Comparison of ENCODE assay signal across 8 cellular contexts in the genomic region with DNA sequence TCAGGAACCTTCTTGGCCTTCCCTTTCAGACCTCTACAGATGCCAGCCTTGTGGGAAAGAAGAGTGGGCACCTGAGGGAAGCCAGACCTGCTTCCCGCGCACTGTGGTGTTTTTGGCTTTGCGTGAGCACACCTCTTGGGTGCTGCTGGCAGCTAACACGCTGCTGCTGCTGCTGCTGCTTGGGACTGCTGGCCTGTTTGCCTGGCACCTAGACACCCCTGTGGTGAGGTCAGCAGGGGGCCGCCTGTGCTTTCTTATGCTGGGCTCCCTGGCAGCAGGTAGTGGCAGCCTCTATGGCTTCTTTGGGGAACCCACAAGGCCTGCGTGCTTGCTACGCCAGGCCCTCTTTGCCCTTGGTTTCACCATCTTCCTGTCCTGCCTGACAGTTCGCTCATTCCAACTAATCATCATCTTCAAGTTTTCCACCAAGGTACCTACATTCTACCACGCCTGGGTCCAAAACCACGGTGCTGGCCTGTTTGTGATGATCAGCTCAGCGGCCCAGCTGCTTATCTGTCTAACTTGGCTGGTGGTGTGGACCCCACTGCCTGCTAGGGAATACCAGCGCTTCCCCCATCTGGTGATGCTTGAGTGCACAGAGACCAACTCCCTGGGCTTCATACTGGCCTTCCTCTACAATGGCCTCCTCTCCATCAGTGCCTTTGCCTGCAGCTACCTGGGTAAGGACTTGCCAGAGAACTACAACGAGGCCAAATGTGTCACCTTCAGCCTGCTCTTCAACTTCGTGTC. TPM values are rescaled to one million over a fixed set of nuclear protein-coding genes. Genes with fewer than 3 reads are reported as not detected.
DNase-seq lines count a peak whose midpoint lies in the region; ATAC-seq and TF ChIP-seq lines count a peak whose summit lies in the region.

No MANE protein-coding gene starts in this region.

- no peaks in the 10 kb centered on the region for H3K9me3 ChIP-seq in DOHH2 (ENCODE audit: control insufficient read depth, insufficient read depth, low read length)
- no peaks in the 10 kb centered on the region for H3K9me3 ChIP-seq in T-helper 17 cell (ENCODE audit: control insufficient read depth, low read length, poor library complexity, severe bottlenecking)
- no peaks in the 10 kb centered on the region for H3K9me3 ChIP-seq in prostate gland

- no peak for DNase-seq in T-helper 17 cell
- DNase-seq in fibroblast of villous mesenchyme (ENCODE audit: low read depth): no peak
- DNase-seq in prostate gland (ENCODE audit: low spot score): no peak
- no peak for DNase-seq in posterior vena cava (ENCODE audit: low spot score)
- no peak for DNase-seq in occipital lobe (lab: John Stamatoyannopoulos, UW)
- no peak for DNase-seq in stimulated activated naive CD4-positive, alpha-beta T cell treated with Interleukin-2 at 50 U/mL for 16 hours (lab: John Stamatoyannopoulos, UW)

- no peaks in the 10 kb centered on the region for H3K27me3 ChIP-seq in DOHH2 (ENCODE audit: control insufficient read depth, low read length)
- H3K27me3 ChIP-seq in prostate gland (replicated peaks; ENCODE audit: insufficient read depth): no peaks in the 10 kb centered on the region

- H3K4me3 Mint-ChIP-seq in T-helper 17 cell: peak overlapping the region; percentile 96

- H3K4me2 ChIP-seq in DOHH2 (ENCODE audit: low read length): peak overlapping the region; percentile 84

- H3K27me3 Mint-ChIP-seq in T-helper 17 cell: no peaks in the 10 kb centered on the region

- no peaks in the 10 kb centered on the region for H3F3A ChIP-seq in DOHH2 (ENCODE audit: control insufficient read depth, insufficient read depth)

- peak overlapping the region; percentile 95 for H3K27ac Mint-ChIP-seq in T-helper 17 cell

- H3K36me3 Mint-ChIP-seq in T-helper 17 cell (ENCODE audit: low read depth): no peaks in the 10 kb centered on the region

- no peak overlapping the region for H3K27ac ChIP-seq in DOHH2 (ENCODE audit: low read depth, low read length)
- H3K27ac ChIP-seq in prostate gland: peak overlapping the region; percentile 90 to 94

- peaks cover 28% of the 10 kb centered on the region for H3K4me1 ChIP-seq in DOHH2 (ENCODE audit: control insufficient read depth, low read length)
- H3K4me1 ChIP-seq in prostate gland (replicated peaks): peaks cover 16% of the 10 kb centered on the region

- ATAC-seq in T-helper 17 cell (no peak), HG03439 (IDR thresholded peaks at IDR 0.05; ENCODE audit: unreplicated experiment) (no peak)

- no peak for TF ChIP-seq CTCF in DOHH2 (IDR thresholded peaks at IDR 0.05; ENCODE audit: low read depth, low read length, poor library complexity, severe bottlenecking)
- no peak for TF ChIP-seq CTCF in fibroblast of villous mesenchyme (IDR thresholded peaks at IDR 0.05; ENCODE audit: insufficient read depth, low read depth, low read length)
- no peak for TF ChIP-seq CTCF in prostate gland (IDR thresholded peaks at IDR 0.05)

- 86% methylated on average over 14 of the region's 14 CpGs for WGBS in prostate gland

- H3K4me3 ChIP-seq in DOHH2 (ENCODE audit: low read length): peak overlapping the region; percentile 81
- H3K4me3 ChIP-seq in fibroblast of villous mesenchyme (ENCODE audit: low read depth, low read length): peak overlapping the region; percentile 80
- no peak overlapping the region for H3K4me3 ChIP-seq in prostate gland

- TF ChIP-seq POLR2A in prostate gland (IDR thresholded peaks at IDR 0.05): no peak

- peaks cover 28% of the 10 kb centered on the region for H3K79me2 ChIP-seq in DOHH2 (ENCODE audit: control insufficient read depth, low read length)

- peaks cover 11% of the 10 kb centered on the region for H3K36me3 ChIP-seq in DOHH2 (ENCODE audit: control insufficient read depth, low read length)
- H3K36me3 ChIP-seq in prostate gland: no peaks in the 10 kb centered on the region

- H3K9me2 ChIP-seq in DOHH2 (replicated peaks; ENCODE audit: control insufficient read depth, low read length): no peaks in the 10 kb centered on the region

- intact Hi-C loops in prostate gland (cut with DNase I) (no loop called here), posterior vena cava (cut with DNase I) (no loop called here)

- H3K4me1 Mint-ChIP-seq in T-helper 17 cell: peaks cover 28% of the 10 kb centered on the region

- H4K20me1 ChIP-seq in DOHH2 (ENCODE audit: control insufficient read depth, insufficient read depth, low read depth, low read length): peaks cover 3% of the 10 kb centered on the region; the same call in 1 of the 2 replicates

RNA-seq across cellular contexts. Expression of a gene that starts 1.0 kb away (rescaled TPM):
- total RNA-seq in T-helper 17 cell: 10 to 100 TPM; 34.0 to 34.2 TPM
- 10.0 and 10.8 TPM in 2 replicates for total RNA-seq in fibroblast of villous mesenchyme
- total RNA-seq in prostate gland: 10 to 100 TPM; 41.3 to 51.0 TPM
- 10 to 100 TPM; 18.6 to 19.5 TPM for total RNA-seq in posterior vena cava
- total RNA-seq in occipital lobe: 15.1 TPM

RNA-seq across cellular contexts. Expression of a gene that starts 23.7 kb away (rescaled TPM):
- total RNA-seq in T-helper 17 cell: not detected
- total RNA-seq in fibroblast of villous mesenchyme: under 0.01 TPM in 1 of 2 replicates, not detected in the other
- total RNA-seq in prostate gland: 1 to 10 TPM in 1 of 2 donors, not detected in 1; 1.5 TPM
- total RNA-seq in posterior vena cava: not detected
- total RNA-seq in occipital lobe: not detected

RNA-seq across cellular contexts. Expression of a gene that starts 23.9 kb away (rescaled TPM):
- total RNA-seq in T-helper 17 cell (10 to 100 TPM; 26.1 to 33.8 TPM), fibroblast of villous mesenchyme (49.0 and 51.8 TPM in 2 replicates), prostate gland (100 to 1,000 TPM in 1 of 2 donors, 10 to 100 TPM in 1; 67.1 to 111 TPM), posterior vena cava (10 to 100 TPM; 25.5 to 31.7 TPM), occipital lobe (8.7 TPM)

RNA-seq across cellular contexts. Expression of a gene that starts 24.5 kb away (rescaled TPM):
- total RNA-seq in T-helper 17 cell (10 to 100 TPM; 62.3 to 77.7 TPM), fibroblast of villous mesenchyme (30.9 and 39.3 TPM in 2 replicates), prostate gland (10 to 100 TPM; 15.7 to 20.9 TPM), posterior vena cava (10 to 100 TPM; 21.2 to 23.9 TPM), occipital lobe (34.0 TPM)

RNA-seq across cellular contexts. Expression of a gene that starts 34.7 kb away (rescaled TPM):
- total RNA-seq in T-helper 17 cell (1 to 10 TPM; 5.9 to 8.0 TPM), fibroblast of villous mesenchyme (16.8 TPM in 2 replicates), prostate gland (10 to 100 TPM; 13.8 to 79.2 TPM), posterior vena cava (10 to 100 TPM; 11.6 to 13.8 TPM), occipital lobe (17.0 TPM)

Comparison
In these comparisons a context has a peak if more than half of its experiments do, and no peak if none do; other contexts are left out.
1. H3K4me3 ChIP-seq: peak in DOHH2 (single experiment) and fibroblast of villous mesenchyme (single experiment); none in prostate gland (0 of 2).